In genomic region chr10:89283174-89283987, GRCh38 we compare ENCODE assay signal across 10 cellular contexts. TPM values are rescaled to one million over a fixed set of nuclear protein-coding genes. Genes with fewer than 3 reads are reported as not detected.
DNase-seq lines count a peak whose midpoint lies in the region; ATAC-seq, FAIRE-seq and TF ChIP-seq lines count a peak whose summit lies in the region.
"Had no signal": no experiment of that assay in that cellular context is flagged by ENCODE, and none has a peak within 500 bp of the region (broad histone marks: within the 10 kb centered on the region; RNA-seq: fewer than 3 reads in every experiment).

No MANE protein-coding gene starts in this region.

- peak in 1 of 2 experiments; percentile 23 for TF ChIP-seq CTCF in brain (conservative IDR thresholded peaks at IDR 0.05)
- TF ChIP-seq CTCF in suprapubic skin (IDR thresholded peaks at IDR 0.05): no peak

- DNase-seq in LHCN-M2 (ENCODE audit: low read depth) (peak; percentile 63), left lobe of liver (ENCODE audit: low spot score) (no peak), suprapubic skin (ENCODE audit: low spot score in 2 of 2) (no peak), GM12892 (ENCODE audit: insufficient read length) (no peak)
- no peak for DNase-seq in stimulated activated CD4-positive, alpha-beta T cell treated with anti-CD3 and anti-CD28 coated beads, Interleukin-2, amount 100 ng/mL, for 48 hours
- DNase-seq in activated T-cell treated with anti-CD3 and anti-CD28 coated beads, Interleukin-2, amount 50 U/mL, for 1 hour: no peak
- no peak for DNase-seq in stimulated activated CD4-positive, alpha-beta T cell treated with anti-CD3 and anti-CD28 coated beads, Interleukin-4, amount 100 ng/mL, for 24 hours
- DNase-seq: naive thymus-derived CD4-positive, alpha-beta T cell had no signal

- H3K27ac ChIP-seq in suprapubic skin: peak overlapping the region; percentile 47

- H3K27me3 ChIP-seq in suprapubic skin: no peaks in the 10 kb centered on the region

- H3K9me3 ChIP-seq in suprapubic skin: no peaks in the 10 kb centered on the region

- TF ChIP-seq EP300 in suprapubic skin (IDR thresholded peaks at IDR 0.05): no peak

- FAIRE-seq in GM12892 (lab: Jason Lieb, UNC): no peak

- no peaks in the 10 kb centered on the region for H3K36me3 Mint-ChIP-seq in brain
- H3K36me3 Mint-ChIP-seq: naive thymus-derived CD4-positive, alpha-beta T cell had no signal

- H3K9me3 Mint-ChIP-seq in brain: peaks cover 0 to 2% (median 0%) of the 10 kb centered on the region in 5 experiments
- H3K9me3 Mint-ChIP-seq: activated T-helper 17 cell treated with anti-CD3 and anti-CD28 coated beads, Interleukin-2, amount 50 U/mL, for 72 hours; naive thymus-derived CD4-positive, alpha-beta T cell had no signal

- H3K4me1 Mint-ChIP-seq in brain: peaks cover 62% of the 10 kb centered on the region
- H3K4me1 Mint-ChIP-seq: activated T-helper 17 cell treated with anti-CD3 and anti-CD28 coated beads, Interleukin-2, amount 50 U/mL, for 72 hours had no signal

- no peaks in the 10 kb centered on the region for H3K36me3 ChIP-seq in suprapubic skin

- 51% methylated on average over 6 of the region's 6 CpGs for WGBS in suprapubic skin

- peak overlapping the region; percentile 74 to 97 (median 96) for H3K27ac Mint-ChIP-seq in brain
- H3K27ac Mint-ChIP-seq: activated T-helper 17 cell treated with anti-CD3 and anti-CD28 coated beads, Interleukin-2, amount 50 U/mL, for 72 hours; naive thymus-derived CD4-positive, alpha-beta T cell had no signal

- H3K4me3 ChIP-seq in suprapubic skin: no peak overlapping the region

- peak overlapping the region; percentile 47 to 80 (median 56) for H3K4me3 Mint-ChIP-seq in brain
- H3K4me3 Mint-ChIP-seq: activated T-helper 17 cell treated with anti-CD3 and anti-CD28 coated beads, Interleukin-2, amount 50 U/mL, for 72 hours; naive thymus-derived CD4-positive, alpha-beta T cell had no signal

- ATAC-seq in left lobe of liver: peak; percentile 36
- ATAC-seq: activated T-helper 17 cell treated with anti-CD3 and anti-CD28 coated beads, Interleukin-2, amount 50 U/mL, for 72 hours; naive thymus-derived CD4-positive, alpha-beta T cell had no signal

- peaks cover 48% of the 10 kb centered on the region for H3K4me1 ChIP-seq in suprapubic skin

- no peaks in the 10 kb centered on the region for H3K27me3 Mint-ChIP-seq in brain
- H3K27me3 Mint-ChIP-seq: activated T-helper 17 cell treated with anti-CD3 and anti-CD28 coated beads, Interleukin-2, amount 50 U/mL, for 72 hours had no signal

- TF ChIP-seq POLR2A in suprapubic skin (IDR thresholded peaks at IDR 0.05) (no peak), GM12892 (IDR thresholded peaks at IDR 0.05; ENCODE audit: low read depth, low read length) (no peak)

RNA-seq across cellular contexts. Expression of gene IFIT2, which starts 18.5 kb away (rescaled TPM):
- 3.9 and 9.0 TPM in 2 replicates for total RNA-seq in LHCN-M2 (2014; rRNA removed)
- polyA plus RNA-seq in LHCN-M2 (2012): 1.6 TPM
- 5.4 TPM for polyA plus RNA-seq in brain (ENCODE audit: insufficient read depth, low read depth, low replicate concordance)
- total RNA-seq in left lobe of liver: 6.0 TPM
- total RNA-seq in suprapubic skin: 1 to 10 TPM in 3 of 4 donors, under 1 TPM in 1; 0.49 to 2.6 (median 1.4) TPM
- 9.1 TPM for polyA plus RNA-seq in GM12892 (2012; ENCODE audit: missing spikeins)

RNA-seq across cellular contexts. Expression of gene LIPA, which starts 31.8 kb away (rescaled TPM):
- total RNA-seq in LHCN-M2 (2014; rRNA removed) (53.5 and 55.6 TPM in 2 replicates), left lobe of liver (53.8 TPM), suprapubic skin (10 to 100 TPM; 15.6 to 21.2 (median 18.8) TPM)
- polyA plus RNA-seq in LHCN-M2 (2012): 30.3 TPM
- 73.1 TPM for polyA plus RNA-seq in brain (ENCODE audit: insufficient read depth, low read depth, low replicate concordance)
- 30.6 TPM for polyA plus RNA-seq in GM12892 (2012; ENCODE audit: missing spikeins)

RNA-seq across cellular contexts. Expression of gene IFIT3, which starts 44.4 kb away (rescaled TPM):
- total RNA-seq in LHCN-M2 (2014; rRNA removed) (15.6 and 32.0 TPM in 2 replicates), left lobe of liver (8.7 TPM), suprapubic skin (1 to 10 TPM; 1.5 to 4.9 (median 2.1) TPM)
- 7.3 TPM for polyA plus RNA-seq in LHCN-M2 (2012)
- polyA plus RNA-seq in brain (ENCODE audit: insufficient read depth, low read depth, low replicate concordance): 6.2 TPM
- 54.9 TPM for polyA plus RNA-seq in GM12892 (2012; ENCODE audit: missing spikeins)
